ENCODE assay signal across 1 cellular context in genomic region chr2:109690822-109691541, GRCh38.
A peak's percentile ranks its signal among the peaks of the same experiment; 100 is the strongest.
TF ChIP-seq lines count a peak whose summit lies in the region.

No MANE protein-coding gene starts in this region.

TF ChIP-seq in HepG2, 621 proteins besides CTCF, POLR2A, EP300 and RAD21 (continued from another document and continues in another):
- peak; percentile 75; the same call in 1 of the 2 replicates for TF ChIP-seq AHDC1 (CRISPR knock-in tag; IDR thresholded peaks at IDR 0.05; ENCODE audit: borderline replicate concordance)
- peak; percentile 67; the same call in 1 of the 2 replicates for TF ChIP-seq MIXL1 (CRISPR knock-in tag; IDR thresholded peaks at IDR 0.05)
- TF ChIP-seq GATA4 (IDR thresholded peaks at IDR 0.05; ENCODE audit: borderline replicate concordance, low read depth): peak; percentile 71; the same call in 1 of the 2 replicates
- 0 out of 2 replicates have a peak, but pooled peaks have one; percentile 39 for TF ChIP-seq HOXA5 (CRISPR knock-in tag; IDR thresholded peaks at IDR 0.05)
- TF ChIP-seq ZNF589 (CRISPR knock-in tag; conservative IDR thresholded peaks at IDR 0.05): no peak
- no peak for TF ChIP-seq CHCHD3 (CRISPR knock-in tag; IDR thresholded peaks at IDR 0.05)
- TF ChIP-seq ZNF784 (CRISPR knock-in tag; IDR thresholded peaks at IDR 0.05; ENCODE audit: borderline replicate concordance): 0 out of 2 replicates have a peak, but pooled peaks have one; percentile 49
- peak; percentile 71; the same call in 1 of the 2 replicates for TF ChIP-seq ZMYM2 (CRISPR knock-in tag; IDR thresholded peaks at IDR 0.05)
- TF ChIP-seq LCORL (IDR thresholded peaks at IDR 0.05): no peak
- TF ChIP-seq LCORL (CRISPR knock-in tag; IDR thresholded peaks at IDR 0.05): peak; percentile 90; the same call in 1 of the 2 replicates
- TF ChIP-seq ZKSCAN8 (CRISPR knock-in tag; IDR thresholded peaks at IDR 0.05; ENCODE audit: borderline replicate concordance): peak; percentile 42; the same call in 1 of the 2 replicates
- TF ChIP-seq ZNF792 (CRISPR knock-in tag; IDR thresholded peaks at IDR 0.05): peak; percentile 82; the same call in 1 of the 2 replicates
- TF ChIP-seq PRPF4 (IDR thresholded peaks at IDR 0.05; ENCODE audit: low read depth, low read length, poor library complexity, severe bottlenecking): no peak
- peak; percentile 72; the same call in 1 of the 2 replicates for TF ChIP-seq ZNF446 (CRISPR knock-in tag; IDR thresholded peaks at IDR 0.05)
- TF ChIP-seq SUZ12 (IDR thresholded peaks at IDR 0.05; ENCODE audit: low read depth, low read length): no peak
- no peak for TF ChIP-seq ZFP82 (CRISPR knock-in tag; IDR thresholded peaks at IDR 0.05; ENCODE audit: borderline replicate concordance)
- TF ChIP-seq CREM (IDR thresholded peaks at IDR 0.05): peak; percentile 79; the same call in 1 of the 2 replicates
- no peak for TF ChIP-seq CREM (CRISPR knock-in tag; IDR thresholded peaks at IDR 0.05)
- no peak for TF ChIP-seq MXD1 (CRISPR knock-in tag; IDR thresholded peaks at IDR 0.05)
- TF ChIP-seq ZNF414 (CRISPR knock-in tag; IDR thresholded peaks at IDR 0.05): 0 out of 2 replicates have a peak, but pooled peaks have one; percentile 29
- TF ChIP-seq ZBTB37 (CRISPR knock-in tag; IDR thresholded peaks at IDR 0.05): peak; percentile 89
- 0 out of 2 replicates have a peak, but pooled peaks have one; percentile 47 for TF ChIP-seq PRDM10 (CRISPR knock-in tag; IDR thresholded peaks at IDR 0.05; ENCODE audit: low read depth)
- TF ChIP-seq RXRB (CRISPR knock-in tag; IDR thresholded peaks at IDR 0.05; ENCODE audit: borderline replicate concordance): peak; percentile 81
- TF ChIP-seq FOXK2 (IDR thresholded peaks at IDR 0.05): peak; percentile 72
- TF ChIP-seq ZNF746 (CRISPR knock-in tag; IDR thresholded peaks at IDR 0.05): 0 out of 2 replicates have a peak, but pooled peaks have one; percentile 52
- no peak for TF ChIP-seq ZBTB25 (CRISPR knock-in tag; IDR thresholded peaks at IDR 0.05)
- no peak for TF ChIP-seq SP1 (IDR thresholded peaks at IDR 0.05)
- 0 out of 2 replicates have a peak, but pooled peaks have one; percentile 35 for TF ChIP-seq SP1 (CRISPR knock-in tag; IDR thresholded peaks at IDR 0.05)
- TF ChIP-seq ZNF570 (CRISPR knock-in tag; IDR thresholded peaks at IDR 0.05; ENCODE audit: borderline replicate concordance): no peak
- TF ChIP-seq YEATS2 (CRISPR knock-in tag; IDR thresholded peaks at IDR 0.05; ENCODE audit: borderline replicate concordance): peak; percentile 72
- peak; percentile 96 for TF ChIP-seq FOXJ3 (CRISPR knock-in tag; IDR thresholded peaks at IDR 0.05; ENCODE audit: borderline replicate concordance)
- no peak for TF ChIP-seq XBP1 (CRISPR knock-in tag; IDR thresholded peaks at IDR 0.05)
- TF ChIP-seq ADNP (CRISPR knock-in tag; IDR thresholded peaks at IDR 0.05): no peak
- TF ChIP-seq ZSCAN29 (CRISPR knock-in tag; conservative IDR thresholded peaks at IDR 0.05): peak; percentile 81; the same call in 1 of the 2 replicates
- TF ChIP-seq ZNF501 (CRISPR knock-in tag; IDR thresholded peaks at IDR 0.05): peak; percentile 71; the same call in 1 of the 2 replicates
- TF ChIP-seq ATF4 (CRISPR knock-in tag; IDR thresholded peaks at IDR 0.05): peak in 1 of 2 experiments; percentile 19; a peak in 1 of 4 replicates
- TF ChIP-seq ZFP91 (CRISPR knock-in tag; IDR thresholded peaks at IDR 0.05; ENCODE audit: borderline replicate concordance): peak; percentile 67; the same call in 1 of the 2 replicates
- peak; percentile 86; the same call in 1 of the 2 replicates for TF ChIP-seq ZNF788 (CRISPR knock-in tag; IDR thresholded peaks at IDR 0.05; ENCODE audit: borderline replicate concordance)
- no peak for TF ChIP-seq IRX3 (CRISPR knock-in tag; IDR thresholded peaks at IDR 0.05; ENCODE audit: borderline replicate concordance, low read depth)
- TF ChIP-seq GATAD2A (CRISPR knock-in tag; IDR thresholded peaks at IDR 0.05): peak; percentile 93
- TF ChIP-seq ZBTB7B (CRISPR knock-in tag; IDR thresholded peaks at IDR 0.05): peak; percentile 48
- no peak for TF ChIP-seq SOX6 (IDR thresholded peaks at IDR 0.05)
- TF ChIP-seq SOX6 (CRISPR knock-in tag; IDR thresholded peaks at IDR 0.05): peak; percentile 97
- peak; percentile 72 for TF ChIP-seq ZNF205 (CRISPR knock-in tag; IDR thresholded peaks at IDR 0.05)
- peak; percentile 81; the same call in 1 of the 2 replicates for TF ChIP-seq TBX2 (CRISPR knock-in tag; IDR thresholded peaks at IDR 0.05; ENCODE audit: borderline replicate concordance)
- TF ChIP-seq ZNF136 (CRISPR knock-in tag; IDR thresholded peaks at IDR 0.05; ENCODE audit: low read depth): peak; percentile 81; the same call in 1 of the 2 replicates
- TF ChIP-seq CEBPB (IDR thresholded peaks at IDR 0.05; ENCODE audit: borderline replicate concordance, low read depth, low read length): no peak
- no peak for TF ChIP-seq KLF11 (CRISPR knock-in tag; IDR thresholded peaks at IDR 0.05)
